Comparison of ENCODE assay signal across 14 cellular contexts in genomic region chr3:12353796-12354505, GRCh38.
DNase-seq lines count a peak whose midpoint lies in the region; ATAC-seq, FAIRE-seq and TF ChIP-seq lines count a peak whose summit lies in the region.
"Had no signal": no experiment of that assay in that cellular context is flagged by ENCODE, and none has a peak within 500 bp of the region (broad histone marks: within the 10 kb centered on the region; RNA-seq: fewer than 3 reads in every experiment).

No MANE protein-coding gene starts in this region.

- H3K4me1 ChIP-seq in adipocyte (ENCODE audit: control insufficient read depth, insufficient read depth, low read length) (peaks cover 79% of the 10 kb centered on the region), HepG2 (ENCODE audit: insufficient read depth, low read length) (no peaks in the 10 kb centered on the region)

- no peaks in the 10 kb centered on the region for H3K9me3 ChIP-seq in adipocyte (ENCODE audit: control insufficient read depth, low read length)
- H3K9me3 ChIP-seq in HepG2 (ENCODE audit: low read length) = no peaks in the 10 kb centered on the region
- H3K9me3 ChIP-seq: breast epithelium had no signal

- ATAC-seq in HepG2 = no peak
- ATAC-seq in activated CD4-positive, CD25-positive, alpha-beta regulatory T cell treated with anti-CD3 and anti-CD28 coated beads, Interleukin-2, amount 50 U/mL, for 24 hours = no peak
- ATAC-seq: GM12878 had no signal

- H3K79me2 ChIP-seq in HepG2 (ENCODE audit: insufficient read depth, low read length) = no peaks in the 10 kb centered on the region

- H3K4me2 ChIP-seq in HepG2 (ENCODE audit: low read depth, low read length) = no peak overlapping the region

- no peaks in the 10 kb centered on the region for H4K20me1 ChIP-seq in HepG2 (ENCODE audit: insufficient read depth, low read length)

- no peak for TF ChIP-seq RAD21 in HepG2 (CRISPR knock-in tag; IDR thresholded peaks at IDR 0.05)

- H3K9ac ChIP-seq in adipocyte (ENCODE audit: low read length) = peak overlapping the region; percentile 89
- H3K9ac ChIP-seq in HepG2 (ENCODE audit: insufficient read depth, low read depth, low read length) = no peak overlapping the region

- TF ChIP-seq POLR2A in HepG2 (IDR thresholded peaks at IDR 0.05; ENCODE audit: insufficient read depth in 1 of 2, low read depth in 2 of 2, low read length in 2 of 2) (no peak), erythroblast (IDR thresholded peaks at IDR 0.05; ENCODE audit: low read length) (no peak)

- BruUV-seq in HepG2 (replicated peaks; lab: Mats Ljungman, UMichigan) = no TSS peak

- intact Hi-C loops in HepG2 (cut with micrococcal nuclease; ENCODE audit: unreplicated experiment) = no loop called here

- CTCF ChIA-PET in HepG2 (lab: Yijun Ruan, JAX; ENCODE audit: low intra/inter-chr PET ratio, low total read pairs) = no interaction called here

- POLR2A ChIA-PET in HepG2 (lab: Yijun Ruan, JAX) = no interaction called here

- 81% methylated on average over 5 of the region's 5 CpGs for WGBS in HepG2 (ENCODE audit: low lambda C conversion rate)

- DNase-seq in AG10803 (ENCODE audit: low read depth) = peak; percentile 39
- DNase-seq in LHCN-M2 (ENCODE audit: low read depth) = peak; percentile 57
- DNase-seq in adipocyte (ENCODE audit: low read depth) = peak; percentile 88
- DNase-seq in HepG2 (ENCODE audit: low spot score) = no peak
- DNase-seq in erythroblast (lab: John Stamatoyannopoulos, UW) = no peak
- DNase-seq in AG20443 (ENCODE audit: low spot score) = no peak
- DNase-seq in COR-L47 (lab: John Stamatoyannopoulos, UW) = no peak
- DNase-seq: DMS53; MM.1S; stimulated activated CD4-positive, alpha-beta T cell treated with anti-CD3 and anti-CD28 coated beads, Interleukin-1b, Interleukin-23, amount 100 ng/mL, for 48 hours had no signal

- in situ Hi-C loops in HepG2 (cut with HindIII; ENCODE audit: extremely low pct_ligation_motif_present, low pct_unique_long_range_greater_than_20kb) = no loop called here

- H3K36me3 ChIP-seq in adipocyte (ENCODE audit: control insufficient read depth, insufficient read depth, low read length, severe bottlenecking) (peaks cover 16% of the 10 kb centered on the region), HepG2 (replicated peaks in 1 of 2; ENCODE audit: control insufficient read depth in 1 of 2, insufficient read depth in 2 of 2, low read length in 2 of 2) (no peaks in the 10 kb centered on the region; a peak in 1 of 5 replicates)
- H3K36me3 ChIP-seq: breast epithelium had no signal

- H3K27me3 ChIP-seq in adipocyte (replicated peaks; ENCODE audit: control insufficient read depth, insufficient read depth, low read length) (no peaks in the 10 kb centered on the region), HepG2 (ENCODE audit: control insufficient read depth in 1 of 2, insufficient read depth in 2 of 2, low read length in 2 of 2) (no peaks in the 10 kb centered on the region; a peak in 1 of 5 replicates)
- H3K27me3 ChIP-seq: breast epithelium had no signal

- no peak for TF ChIP-seq EP300 in HepG2 (IDR thresholded peaks at IDR 0.05; ENCODE audit: low read depth in 2 of 2, low read length in 2 of 2)
- no peak for TF ChIP-seq EP300 in HepG2 (CRISPR knock-in tag; IDR thresholded peaks at IDR 0.05; ENCODE audit: borderline replicate concordance)

- TF ChIP-seq CTCF in AG10803 (conservative IDR thresholded peaks at IDR 0.05; ENCODE audit: low read length) = no peak
- no peak for TF ChIP-seq CTCF in HepG2 (CRISPR knock-in tag; IDR thresholded peaks at IDR 0.05)

- no peak overlapping the region for H2AFZ ChIP-seq in HepG2 (ENCODE audit: low read length)

- no peak for FAIRE-seq in HepG2 (lab: Jason Lieb, UNC)
- FAIRE-seq: GM12878, GM19239 had no signal

- H3K27ac ChIP-seq in HepG2 (ENCODE audit: extremely low read length, insufficient read depth, low read length) = no peak overlapping the region
- H3K27ac ChIP-seq: breast epithelium had no signal

- H3K4me3 ChIP-seq in AG10803 (ENCODE audit: low read length) (no peak overlapping the region), adipocyte (ENCODE audit: low read length) (peak overlapping the region; percentile 81), HepG2 (replicated peaks in 1 of 3; ENCODE audit: insufficient read depth in 1 of 3, low read depth in 2 of 3, low read length in 3 of 3) (no peak overlapping the region)
- H3K4me3 ChIP-seq: breast epithelium, GM12878 had no signal

TF ChIP-seq in HepG2, 621 proteins besides CTCF, POLR2A, EP300 and RAD21:
- TF ChIP-seq KLF12 (CRISPR knock-in tag; IDR thresholded peaks at IDR 0.05; ENCODE audit: borderline replicate concordance) (no peak), CEBPG (CRISPR knock-in tag; IDR thresholded peaks at IDR 0.05) (peak; percentile 4; the same call in 1 of the 2 replicates), CEBPB (IDR thresholded peaks at IDR 0.05; ENCODE audit: borderline replicate concordance, low read depth, low read length) (peak; percentile 78), NFE2L1 (CRISPR knock-in tag; IDR thresholded peaks at IDR 0.05; ENCODE audit: borderline replicate concordance) (no peak)

Comparison
In these comparisons a context has a peak if more than half of its experiments do, and no peak if none do; other contexts are left out.
1. DNase-seq: peak in AG10803 (single experiment), LHCN-M2 (single experiment) and adipocyte (single experiment); none in HepG2 (single experiment), erythroblast (0 of 2), AG20443 (single experiment) and COR-L47 (single experiment).